In the genomic region with DNA sequence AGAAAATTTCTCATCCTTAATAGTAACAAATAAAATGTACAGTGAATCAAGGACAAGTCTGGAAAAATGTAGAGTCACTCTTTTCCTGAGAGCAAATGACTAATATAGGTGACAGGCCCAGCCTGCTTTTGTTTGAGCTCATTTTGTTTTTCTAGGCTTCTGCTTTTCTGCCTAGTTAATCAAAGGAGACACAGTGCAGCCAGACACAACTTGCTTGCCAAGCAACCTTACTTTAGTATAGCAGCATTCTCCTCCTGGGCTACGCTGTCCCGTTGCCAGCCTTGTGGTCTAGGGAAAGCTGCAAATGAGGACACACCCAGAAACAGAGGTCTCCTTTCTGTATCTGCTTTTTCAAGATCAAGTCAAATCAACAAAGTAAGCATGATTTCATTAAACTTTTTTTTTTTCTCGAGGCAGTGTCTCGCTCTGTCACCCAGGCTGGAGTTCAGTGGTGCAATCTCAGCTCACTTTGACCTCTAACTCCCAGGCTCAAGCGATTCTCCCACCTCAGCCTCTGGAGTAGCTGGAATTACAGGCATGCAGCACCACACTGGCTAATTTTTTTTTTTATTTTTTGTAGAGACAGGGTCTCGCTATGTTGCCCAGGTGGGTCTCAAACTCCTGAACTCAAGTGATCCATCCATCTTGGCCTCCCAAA, we compare ENCODE assay signal across 10 cellular contexts. TPM values are rescaled to one million over a fixed set of nuclear protein-coding genes. Genes with fewer than 3 reads are reported as not detected.
DNase-seq lines count a peak whose midpoint lies in the region; ATAC-seq and TF ChIP-seq lines count a peak whose summit lies in the region.
"Had no signal": no experiment of that assay in that cellular context is flagged by ENCODE, and none has a peak within 500 bp of the region (broad histone marks: within the 10 kb centered on the region; RNA-seq: fewer than 3 reads in every experiment).

No MANE protein-coding gene starts in this region.

- BruUV-seq in PC-9 (replicated peaks; lab: Mats Ljungman, UMichigan) = TSS peak; percentile 19

- H4K20me1 ChIP-seq in PC-9 (ENCODE audit: insufficient read depth) = no peaks in the 10 kb centered on the region

- H3K9me3 ChIP-seq in PC-9 (ENCODE audit: insufficient read depth, low read depth) = no peaks in the 10 kb centered on the region
- H3K9me3 ChIP-seq in lower lobe of right lung = no peaks in the 10 kb centered on the region
- H3K9me3 ChIP-seq in uterus = no peaks in the 10 kb centered on the region
- H3K9me3 ChIP-seq: ascending aorta had no signal

- ATAC-seq in lower lobe of right lung (no peak), HG02938 (IDR thresholded peaks at IDR 0.05; ENCODE audit: unreplicated experiment) (no peak), GM19023 (IDR thresholded peaks at IDR 0.05; ENCODE audit: unreplicated experiment) (no peak), GM21360 (IDR thresholded peaks at IDR 0.05; ENCODE audit: unreplicated experiment) (no peak)
- ATAC-seq: activated CD8-positive, alpha-beta T cell treated with anti-CD3 and anti-CD28 coated beads for 36 hours; stimulated activated naive CD8-positive, alpha-beta T cell treated with anti-CD3 and anti-CD28 coated beads, Interleukin-15, amount 100 ng/mL, for 72 hours had no signal

- CTCF ChIA-PET in PC-9 (lab: Charles Lee) = interaction anchor here (1.4 kb wide), 1 partner anchor 73 kb away, joined by 3 read pairs; no protein-coding TSS in a partner anchor

- DNase-seq in PC-9 (peak; percentile 83 to 94), epithelial cell of prostate (ENCODE audit: low read depth, low spot score) (peak; percentile 52), lower lobe of right lung (peak; percentile 52), uterus (peak; percentile 35 to 52)
- DNase-seq: activated CD8-positive, alpha-beta T cell treated with anti-CD3 and anti-CD28 coated beads for 36 hours; stimulated activated naive CD8-positive, alpha-beta T cell treated with anti-CD3 and anti-CD28 coated beads, Interleukin-15, amount 100 ng/mL, for 72 hours had no signal

- peak overlapping the region; percentile 75 for H2AFZ ChIP-seq in PC-9

- H3F3A ChIP-seq in PC-9 (ENCODE audit: insufficient read depth, low read depth) = peaks cover 42% of the 10 kb centered on the region

- peak overlapping the region; percentile 68 for H3K4me2 ChIP-seq in PC-9

- H3K36me3 ChIP-seq in PC-9 (ENCODE audit: low read depth) (no peaks in the 10 kb centered on the region; the same call in 1 of the 2 replicates), lower lobe of right lung (no peaks in the 10 kb centered on the region), uterus (no peaks in the 10 kb centered on the region)
- H3K36me3 ChIP-seq: ascending aorta had no signal

- POLR2A ChIA-PET in PC-9 (lab: Charles Lee; ENCODE audit: unreplicated experiment) = interaction anchor here (0.6 to 0.7 kb wide), 4 partner anchors 10 to 280 kb away, joined by 3 to 13 read pairs (median 3); no protein-coding TSS in a partner anchor

- H3K27me3 ChIP-seq in PC-9 (ENCODE audit: insufficient read depth, low read depth) (no peaks in the 10 kb centered on the region), lower lobe of right lung (ENCODE audit: low read depth) (no peaks in the 10 kb centered on the region), uterus (no peaks in the 10 kb centered on the region)
- H3K27me3 ChIP-seq: ascending aorta had no signal

- no peaks in the 10 kb centered on the region for H3K9me2 ChIP-seq in PC-9 (ENCODE audit: insufficient read depth)

- H3K27ac ChIP-seq in PC-9 = peak overlapping the region; percentile 98
- H3K27ac ChIP-seq in epithelial cell of prostate = peak overlapping the region; percentile 21
- H3K27ac ChIP-seq in lower lobe of right lung = no peak overlapping the region
- H3K27ac ChIP-seq in uterus = peak overlapping the region; percentile 20 to 63
- H3K27ac ChIP-seq: ascending aorta had no signal

- no peak overlapping the region; the same call in 1 of the 2 replicates for H3K4me3 ChIP-seq in PC-9
- no peak overlapping the region for H3K4me3 ChIP-seq in lower lobe of right lung
- no peak overlapping the region for H3K4me3 ChIP-seq in uterus
- H3K4me3 ChIP-seq: ascending aorta had no signal

- TF ChIP-seq CTCF in PC-9 (conservative IDR thresholded peaks at IDR 0.05) = no peak
- no peak for TF ChIP-seq CTCF in lower lobe of right lung (IDR thresholded peaks at IDR 0.05)
- no peak for TF ChIP-seq CTCF in uterus (IDR thresholded peaks at IDR 0.05)

- intact Hi-C loops in PC-9 (cut with micrococcal nuclease; ENCODE audit: unreplicated experiment) = no loop called here
- intact Hi-C loops in lower lobe of right lung (cut with DNase I) = no loop called here
- intact Hi-C loops in uterus (cut with DNase I; ENCODE audit: low total_unique reads) = no loop called here

- H3K79me2 ChIP-seq in PC-9 (ENCODE audit: low read depth) = no peaks in the 10 kb centered on the region

- H3K4me1 ChIP-seq in PC-9 (replicated peaks; ENCODE audit: insufficient read depth) = peaks cover 51% of the 10 kb centered on the region
- no peaks in the 10 kb centered on the region for H3K4me1 ChIP-seq in lower lobe of right lung
- H3K4me1 ChIP-seq in uterus = peaks cover 0 to 2% of the 10 kb centered on the region in 2 donors
- H3K4me1 ChIP-seq: ascending aorta had no signal

- no peak for TF ChIP-seq POLR2A in uterus (IDR thresholded peaks at IDR 0.05)

RNA-seq across cellular contexts. Expression of gene GINS3, which starts 17.2 kb away (rescaled TPM):
- total RNA-seq in PC-9 (2021) = 11.3 and 12.4 TPM in 2 replicates
- total RNA-seq in lower lobe of right lung = 2.5 TPM
- total RNA-seq in uterus = 1 to 10 TPM in 3 of 4 donors, under 1 TPM in 1; 0.77 to 5.9 (median 5.0) TPM
